8 cellular contexts compared by ENCODE assay signal in the genomic region with DNA sequence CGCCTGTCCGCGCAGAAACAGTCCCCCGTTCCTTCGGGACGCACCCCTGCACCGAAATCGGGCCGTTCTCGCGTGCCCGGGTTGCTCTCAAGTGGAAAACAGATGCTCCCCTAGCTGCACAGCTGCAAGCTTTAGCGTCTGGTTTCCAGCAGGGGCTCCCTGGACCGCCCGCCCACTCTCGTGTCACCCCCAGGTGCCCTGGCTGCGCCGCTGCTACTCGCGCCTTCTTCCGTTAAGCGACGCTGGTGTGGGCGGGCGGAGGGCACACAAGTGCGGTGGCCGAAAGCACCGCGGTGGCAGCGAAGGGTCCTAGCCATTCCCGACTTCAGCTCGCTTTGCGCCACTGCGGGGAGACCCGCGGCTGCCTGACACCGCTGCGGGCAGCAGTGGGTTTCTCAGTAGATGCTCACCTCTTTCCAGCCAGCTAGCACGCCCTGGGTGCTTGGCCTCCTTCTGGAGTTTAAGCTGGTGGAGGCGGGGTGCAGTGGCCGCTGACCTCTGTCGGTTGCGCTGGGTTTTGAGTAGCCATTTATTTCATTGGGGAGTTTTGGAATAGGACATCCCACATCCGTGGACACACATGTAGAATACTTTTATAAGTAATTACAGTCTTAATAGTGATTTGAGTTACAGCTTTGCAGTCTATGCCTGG.
DNase-seq lines count a peak whose midpoint lies in the region; ATAC-seq and TF ChIP-seq lines count a peak whose summit lies in the region.

No MANE protein-coding gene starts in this region.

- H3K36me3 ChIP-seq in endocrine pancreas (ENCODE audit: control insufficient read depth, insufficient read depth, low read length): no peaks in the 10 kb centered on the region
- H3K36me3 ChIP-seq in mucosa of rectum (ENCODE audit: control insufficient read depth in 2 of 2, insufficient read depth in 2 of 2, low read length in 2 of 2): no peaks in the 10 kb centered on the region

- H3K27me3 ChIP-seq in endocrine pancreas (ENCODE audit: control insufficient read depth, insufficient read depth, low read length) (no peaks in the 10 kb centered on the region), mucosa of rectum (ENCODE audit: control insufficient read depth in 2 of 2, insufficient read depth in 2 of 2, low read length in 2 of 2) (no peaks in the 10 kb centered on the region)

- H3K9ac ChIP-seq in endocrine pancreas (ENCODE audit: control insufficient read depth, insufficient read depth, low read length) (peak overlapping the region; percentile 78), mucosa of rectum (ENCODE audit: low read depth in 1 of 2, low read length in 2 of 2) (peak overlapping the region; percentile 85 to 89)

- H3K4me1 ChIP-seq in endocrine pancreas (ENCODE audit: control insufficient read depth, insufficient read depth, low read length): peaks cover 14% of the 10 kb centered on the region
- peaks cover 11 to 14% of the 10 kb centered on the region in 2 donors for H3K4me1 ChIP-seq in mucosa of rectum (ENCODE audit: control insufficient read depth in 2 of 2, insufficient read depth in 2 of 2, low read length in 2 of 2)

- no peaks in the 10 kb centered on the region for H3K9me3 ChIP-seq in endocrine pancreas (ENCODE audit: control insufficient read depth, low read length)
- no peaks in the 10 kb centered on the region for H3K9me3 ChIP-seq in mucosa of rectum (ENCODE audit: control insufficient read depth in 2 of 2, low read length in 2 of 2)

- ATAC-seq in GM18861 (IDR thresholded peaks at IDR 0.05; ENCODE audit: unreplicated experiment) (peak; percentile 46), HG03066 (IDR thresholded peaks at IDR 0.05; ENCODE audit: low read depth, unreplicated experiment) (peak; percentile 56)

- no peak for DNase-seq in AG09309 (ENCODE audit: low read depth)
- peak; percentile 7 for DNase-seq in NCI-H345 treated with DMSO at 0.1 percent for 48 hours (lab: John Stamatoyannopoulos, UW; ENCODE audit: unreplicated experiment)
- DNase-seq in activated CD8-positive, alpha-beta memory T cell treated with anti-CD3 and anti-CD28 coated beads for 24 hours: peak; percentile 89
- peak; percentile 31 to 45 for DNase-seq in stimulated activated CD8-positive, alpha-beta memory T cell treated with anti-CD3 and anti-CD28 coated beads, Interleukin-7, amount 100 ng/mL, for 1 hour (ENCODE audit: low read depth in 2 of 2)

- peak overlapping the region; percentile 94 for H3K4me3 ChIP-seq in AG09309 (ENCODE audit: control insufficient read depth, low read depth, low read length)
- peak overlapping the region; percentile 72 for H3K4me3 ChIP-seq in endocrine pancreas (ENCODE audit: control insufficient read depth, insufficient read depth, low read length)
- peak overlapping the region; percentile 95 to 99 for H3K4me3 ChIP-seq in mucosa of rectum (ENCODE audit: low read length in 2 of 2)

- H3K27ac ChIP-seq in mucosa of rectum (ENCODE audit: low read depth in 2 of 2, low read length in 2 of 2): peak overlapping the region; percentile 95 to 96

- no peak for TF ChIP-seq CTCF in AG09309 (IDR thresholded peaks at IDR 0.05; ENCODE audit: control insufficient read depth, insufficient read depth, low read depth, low read length, missing control alignments)
